8 cellular contexts compared by ENCODE assay signal in genomic region chr17:40176409-40177110, GRCh38. TPM values are rescaled to one million over a fixed set of nuclear protein-coding genes. Genes with fewer than 3 reads are reported as not detected.
A peak's percentile ranks its signal among the peaks of the same experiment; 100 is the strongest.
DNase-seq lines count a peak whose midpoint lies in the region; ATAC-seq and TF ChIP-seq lines count a peak whose summit lies in the region.

No MANE protein-coding gene starts in this region.

- H3K4me1 Mint-ChIP-seq in activated CD8-positive, alpha-beta memory T cell treated with anti-CD3 and anti-CD28 coated beads, Interleukin-2, amount 10 ng/mL, durations not matched to agents 7 days and 5 days: peaks cover 7% of the 10 kb centered on the region

- H3K36me3 Mint-ChIP-seq in activated CD8-positive, alpha-beta memory T cell treated with anti-CD3 and anti-CD28 coated beads, Interleukin-2, amount 10 ng/mL, durations not matched to agents 7 days and 5 days: peaks cover 10% of the 10 kb centered on the region

- H3K9me3 Mint-ChIP-seq in activated CD8-positive, alpha-beta memory T cell treated with anti-CD3 and anti-CD28 coated beads, Interleukin-2, amount 10 ng/mL, durations not matched to agents 7 days and 5 days (ENCODE audit: low read depth): no peaks in the 10 kb centered on the region

- H3K9ac ChIP-seq in iPS-20b (ENCODE audit: low read depth, low read length): peak overlapping the region; percentile 30; the same call in 1 of the 2 replicates

- H3K4me3 ChIP-seq in iPS-20b (ENCODE audit: low read length) (peak overlapping the region; percentile 39; the same call in 1 of the 2 replicates), thyroid gland (replicated peaks in 1 of 3) (no peak overlapping the region)

- DNase-seq in activated CD8-positive, alpha-beta memory T cell treated with anti-CD3 and anti-CD28 coated beads, Interleukin-2, amount 10 ng/mL, durations not matched to agents 7 days and 5 days: no peak
- no peak for DNase-seq in activated CD8-positive, alpha-beta memory T cell treated with anti-CD3 and anti-CD28 coated beads, Interleukin-2, amount 50 U/mL, for 48 hours
- DNase-seq in RWPE1 (ENCODE audit: low spot score) (peak; percentile 92), thyroid gland (peak; percentile 15 to 19), foreskin melanocyte (no peak)

- whole genome bisulfite sequencing in thyroid gland, 2 donors: 80% methylated on average over 6 of the region's 6 CpGs

- peak overlapping the region; percentile 17 for H3K27ac Mint-ChIP-seq in activated CD8-positive, alpha-beta memory T cell treated with anti-CD3 and anti-CD28 coated beads, Interleukin-2, amount 10 ng/mL, durations not matched to agents 7 days and 5 days

- H3K4me1 ChIP-seq in iPS-20b (ENCODE audit: insufficient read depth, low read length): peaks cover 6% of the 10 kb centered on the region; the same call in 1 of the 2 replicates
- peaks cover 4 to 19% of the 10 kb centered on the region in 2 donors for H3K4me1 ChIP-seq in thyroid gland

- no peak for TF ChIP-seq CTCF in RWPE1 (conservative IDR thresholded peaks at IDR 0.05; ENCODE audit: low read depth)
- TF ChIP-seq CTCF in thyroid gland (IDR thresholded peaks at IDR 0.05): no peak

- H3K27ac ChIP-seq in RWPE1 (peak overlapping the region; percentile 77), iPS-20b (ENCODE audit: low read length) (no peak overlapping the region), thyroid gland (no peak overlapping the region)

- H3K9me3 ChIP-seq in iPS-20b (ENCODE audit: insufficient read depth, low read depth, low read length) (no peaks in the 10 kb centered on the region), thyroid gland (no peaks in the 10 kb centered on the region)

- H3K27me3 ChIP-seq in iPS-20b (ENCODE audit: insufficient read depth, low read length): no peaks in the 10 kb centered on the region
- H3K27me3 ChIP-seq in thyroid gland: no peaks in the 10 kb centered on the region

- POLR2A ChIA-PET in RWPE1 (lab: Yijun Ruan, JAX; ENCODE audit: low non-redundant PET): interaction anchor here (0.5 to 0.7 kb wide), 2 partner anchors 35 to 1834 kb away, joined by 3 to 9 read pairs; no protein-coding TSS in a partner anchor

- ATAC-seq in activated CD8-positive, alpha-beta memory T cell treated with anti-CD3 and anti-CD28 coated beads, Interleukin-2, amount 10 ng/mL, durations not matched to agents 7 days and 5 days: peak; percentile 4
- ATAC-seq in HG03521 (IDR thresholded peaks at IDR 0.05; ENCODE audit: unreplicated experiment) (no peak), GM19035 (IDR thresholded peaks at IDR 0.05; ENCODE audit: unreplicated experiment) (no peak)

- H3K4me3 Mint-ChIP-seq in activated CD8-positive, alpha-beta memory T cell treated with anti-CD3 and anti-CD28 coated beads, Interleukin-2, amount 10 ng/mL, durations not matched to agents 7 days and 5 days: no peak overlapping the region

- intact Hi-C loops in thyroid gland (cut with DNase I): no loop called here

- no peaks in the 10 kb centered on the region for H3K27me3 Mint-ChIP-seq in activated CD8-positive, alpha-beta memory T cell treated with anti-CD3 and anti-CD28 coated beads, Interleukin-2, amount 10 ng/mL, durations not matched to agents 7 days and 5 days

- no peak for TF ChIP-seq POLR2A in thyroid gland (IDR thresholded peaks at IDR 0.05)

- H3K36me3 ChIP-seq in iPS-20b (ENCODE audit: insufficient read depth, low read depth, low read length) (peaks cover 45% of the 10 kb centered on the region), thyroid gland (peaks cover 7 to 14% of the 10 kb centered on the region in 2 donors)

- CTCF ChIA-PET in activated CD8-positive, alpha-beta memory T cell treated with anti-CD3 and anti-CD28 coated beads, Interleukin-2, amount 10 ng/mL, durations not matched to agents 7 days and 5 days (lab: Charles Lee): interaction anchor here (0.8 to 6.3 kb wide), 7 partner anchors 9 to 555 kb away, joined by 3 to 39 read pairs (median 5); partner anchors contain the start of gene WIPF2
- CTCF ChIA-PET in RWPE1 (lab: Yijun Ruan, JAX): interaction anchor here (0.8 to 0.9 kb wide), 3 partner anchors 15 to 35 kb away, joined by 3 to 4 read pairs (median 3); no protein-coding TSS in a partner anchor

RNA-seq across cellular contexts. Expression of gene RAPGEFL1, which starts 0.7 kb away (rescaled TPM):
- 1 to 10 TPM; 4.4 to 4.6 TPM for total RNA-seq in activated CD8-positive, alpha-beta memory T cell treated with anti-CD3 and anti-CD28 coated beads, Interleukin-2, amount 10 ng/mL, durations not matched to agents 7 days and 5 days
- 1 to 10 TPM; 1.3 to 5.2 (median 4.1) TPM for total RNA-seq in thyroid gland

RNA-seq across cellular contexts. Expression of gene CASC3, which starts 36.2 kb away (rescaled TPM):
- total RNA-seq in activated CD8-positive, alpha-beta memory T cell treated with anti-CD3 and anti-CD28 coated beads, Interleukin-2, amount 10 ng/mL, durations not matched to agents 7 days and 5 days: 10 to 100 TPM; 89.8 to 90.5 TPM
- total RNA-seq in thyroid gland: 100 to 1,000 TPM in 1 of 4 donors, 10 to 100 TPM in 3; 88.2 to 103 (median 95.5) TPM

RNA-seq across cellular contexts. Expression of gene WIPF2, which starts 42.5 kb away (rescaled TPM):
- 10 to 100 TPM; 24.1 to 26.1 TPM for total RNA-seq in activated CD8-positive, alpha-beta memory T cell treated with anti-CD3 and anti-CD28 coated beads, Interleukin-2, amount 10 ng/mL, durations not matched to agents 7 days and 5 days
- total RNA-seq in thyroid gland: 10 to 100 TPM; 13.2 to 14.6 (median 14.5) TPM

RNA-seq across cellular contexts. Expression of gene MSL1, which starts 54.8 kb away (rescaled TPM):
- 10 to 100 TPM; 91.4 to 94.7 TPM for total RNA-seq in activated CD8-positive, alpha-beta memory T cell treated with anti-CD3 and anti-CD28 coated beads, Interleukin-2, amount 10 ng/mL, durations not matched to agents 7 days and 5 days
- total RNA-seq in thyroid gland: 100 to 1,000 TPM in 1 of 4 donors, 10 to 100 TPM in 3; 69.9 to 101 (median 80.4) TPM

Comparison
In these comparisons a context has a peak if more than half of its experiments do, and no peak if none do; other contexts are left out.
1. DNase-seq: peak in RWPE1 (single experiment) and thyroid gland (2 of 2); none in activated CD8-positive, alpha-beta memory T cell treated with anti-CD3 and anti-CD28 coated beads, Interleukin-2, amount 10 ng/mL, durations not matched to agents 7 days and 5 days (single experiment), activated CD8-positive, alpha-beta memory T cell treated with anti-CD3 and anti-CD28 coated beads, Interleukin-2, amount 50 U/mL, for 48 hours (single experiment) and foreskin melanocyte (single experiment).